ENCODE assay signal across 26 cellular contexts in the genomic region with DNA sequence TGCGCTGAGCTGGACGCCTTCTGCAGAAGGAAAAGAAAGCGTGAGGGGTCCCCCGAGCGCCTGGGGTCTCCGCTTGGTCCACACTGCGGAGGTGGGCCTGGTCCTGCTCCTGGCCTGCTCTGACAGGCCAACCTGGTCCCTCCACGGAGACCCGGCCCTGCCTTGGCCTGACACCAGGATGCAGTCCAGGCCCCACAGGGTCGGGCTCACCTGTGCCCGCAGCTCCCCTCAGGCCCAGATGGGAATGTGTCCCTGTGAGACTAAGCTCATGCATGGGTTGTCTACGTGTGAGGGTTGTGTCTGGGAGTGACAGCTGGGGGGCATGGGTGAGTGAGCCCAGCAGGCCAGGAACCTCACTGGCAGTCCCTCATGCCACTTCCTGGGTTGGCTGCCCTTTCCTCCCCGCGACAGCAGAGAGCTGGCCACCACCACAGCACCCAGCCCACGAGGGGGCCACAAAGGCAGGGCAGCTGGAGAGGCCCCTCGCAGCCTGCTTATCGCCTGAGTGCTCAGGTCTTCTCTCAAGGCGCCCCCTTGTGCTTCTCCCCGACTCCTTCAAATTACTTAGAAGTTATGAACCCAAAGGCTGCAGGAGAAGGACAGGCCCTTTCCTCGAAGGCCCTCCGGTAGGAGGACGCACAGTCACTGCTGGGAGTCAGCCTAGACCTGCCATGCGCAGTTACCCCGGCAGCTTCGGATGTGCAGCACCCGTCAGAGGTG. TPM values are rescaled to one million over a fixed set of nuclear protein-coding genes. Genes with fewer than 3 reads are reported as not detected.
DNase-seq lines count a peak whose midpoint lies in the region; ATAC-seq and TF ChIP-seq lines count a peak whose summit lies in the region.
"Had no signal": no experiment of that assay in that cellular context is flagged by ENCODE, and none has a peak within 500 bp of the region (broad histone marks: within the 10 kb centered on the region; RNA-seq: fewer than 3 reads in every experiment).

No MANE protein-coding gene starts in this region.

- no peak overlapping the region for H3K4me3 Mint-ChIP-seq in stimulated activated effector memory CD8-positive, alpha-beta T cell treated with anti-CD3 and anti-CD28 coated beads, Interleukin-12 subunit alpha, Interleukin-12 subunit beta, amount 100 ng/mL, for 72 hours
- no peak overlapping the region for H3K4me3 Mint-ChIP-seq in immature natural killer cell
- H3K4me3 Mint-ChIP-seq: activated CD4-positive, alpha-beta memory T cell treated with anti-CD3 and anti-CD28 coated beads, Interleukin-2, amount 10 ng/mL, durations not matched to agents 7 days and 5 days; activated naive CD4-positive, alpha-beta T cell treated with anti-CD3 and anti-CD28 coated beads for 36 hours; brain; IgD-negative memory B cell; nephron progenitor cell; stimulated activated naive CD8-positive, alpha-beta T cell treated with anti-CD3 and anti-CD28 coated beads, Interleukin-15, amount 100 ng/mL, for 72 hours had no signal

- H3K27ac ChIP-seq in Panc1 (ENCODE audit: low read length) (no peak overlapping the region), esophagus muscularis mucosa (replicated peaks in 1 of 4) (peak overlapping the region; percentile 52 to 93 (median 68)), colonic mucosa (no peak overlapping the region)
- H3K27ac ChIP-seq: hepatocyte, pancreas had no signal

- H3K4me3 ChIP-seq in H7 (ENCODE audit: insufficient read depth, low read depth, low read length) (no peak overlapping the region), Panc1 (ENCODE audit: low read depth in 2 of 2, low read length in 2 of 2) (no peak overlapping the region), esophagus muscularis mucosa (no peak overlapping the region), colonic mucosa (no peak overlapping the region)
- H3K4me3 ChIP-seq: BLaER1 treated with 17β-estradiol and CSF1 and Interleukin-3, amounts not matched to agents 10 nM and 100 nM; hepatocyte; pancreas had no signal

- H3K4me1 Mint-ChIP-seq in stimulated activated effector memory CD8-positive, alpha-beta T cell treated with anti-CD3 and anti-CD28 coated beads, Interleukin-12 subunit alpha, Interleukin-12 subunit beta, amount 100 ng/mL, for 72 hours: peaks cover 6% of the 10 kb centered on the region
- no peaks in the 10 kb centered on the region for H3K4me1 Mint-ChIP-seq in immature natural killer cell
- H3K4me1 Mint-ChIP-seq: activated CD4-positive, alpha-beta memory T cell treated with anti-CD3 and anti-CD28 coated beads, Interleukin-2, amount 10 ng/mL, durations not matched to agents 7 days and 5 days; stimulated activated naive CD8-positive, alpha-beta T cell treated with anti-CD3 and anti-CD28 coated beads, Interleukin-15, amount 100 ng/mL, for 72 hours had no signal

- peaks cover 0 to 6% (median 4%) of the 10 kb centered on the region in 3 donors for H3K27me3 Mint-ChIP-seq in immature natural killer cell (ENCODE audit: low read depth in 3 of 3)
- H3K27me3 Mint-ChIP-seq: activated CD4-positive, alpha-beta memory T cell treated with anti-CD3 and anti-CD28 coated beads, Interleukin-2, amount 10 ng/mL, durations not matched to agents 7 days and 5 days; brain; IgD-negative memory B cell; stimulated activated naive CD8-positive, alpha-beta T cell treated with anti-CD3 and anti-CD28 coated beads, Interleukin-15, amount 100 ng/mL, for 72 hours had no signal

- DNase-seq in H7: peak; percentile 66
- DNase-seq in Panc1 (ENCODE audit: low read depth, low spot score): no peak
- no peak for DNase-seq in esophagus muscularis mucosa (ENCODE audit: extremely low spot score)
- DNase-seq in stimulated activated effector memory CD8-positive, alpha-beta T cell treated with anti-CD3 and anti-CD28 coated beads, Interleukin-12 subunit alpha, Interleukin-12 subunit beta, amount 100 ng/mL, for 72 hours (ENCODE audit: low spot score in 2 of 2): no peak
- DNase-seq in colonic mucosa: no peak
- DNase-seq in immature natural killer cell: no peak
- DNase-seq in retina: no peak
- DNase-seq: activated CD4-positive, alpha-beta memory T cell treated with anti-CD3 and anti-CD28 coated beads, Interleukin-2, amount 10 ng/mL, durations not matched to agents 7 days and 5 days; activated CD4-positive, CD25-positive, alpha-beta regulatory T cell treated with anti-CD3 and anti-CD28 coated beads, Interleukin-2, amount 50 U/mL, for 72 hours; activated CD8-positive, alpha-beta memory T cell treated with anti-CD3 and anti-CD28 coated beads, Interleukin-2, amount 50 U/mL, for 48 hours; activated naive CD4-positive, alpha-beta T cell treated with anti-CD3 and anti-CD28 coated beads for 36 hours; COR-L47; NCI-H1092 treated with DMSO at 0.1 percent for 48 hours; NCI-H187 treated with DMSO at 0.1 percent for 48 hours; NCI-H526; nephron progenitor cell; SHP77 treated with DMSO at 0.1 percent for 48 hours; stimulated activated CD4-positive, alpha-beta T cell treated with anti-CD3 and anti-CD28 coated beads, Interleukin-2, amount 100 ng/mL, for 24 hours; stimulated activated CD8-positive, alpha-beta memory T cell treated with anti-CD3 and anti-CD28 coated beads, Interleukin-4, amount 100 ng/mL, for 48 hours; stimulated activated naive CD8-positive, alpha-beta T cell treated with anti-CD3 and anti-CD28 coated beads, Interleukin-15, amount 100 ng/mL, for 72 hours; T-helper 2 cell had no signal

- ATAC-seq in Panc1: peak; percentile 17
- ATAC-seq in stimulated activated effector memory CD8-positive, alpha-beta T cell treated with anti-CD3 and anti-CD28 coated beads, Interleukin-12 subunit alpha, Interleukin-12 subunit beta, amount 100 ng/mL, for 72 hours: no peak
- ATAC-seq: pancreas; stimulated activated naive CD8-positive, alpha-beta T cell treated with anti-CD3 and anti-CD28 coated beads, Interleukin-15, amount 100 ng/mL, for 72 hours had no signal

- TF ChIP-seq EP300 in esophagus muscularis mucosa (IDR thresholded peaks at IDR 0.05): no peak

- 78% methylated on average over 18 of the region's 26 CpGs for WGBS in esophagus muscularis mucosa

- H3K4me1 ChIP-seq in Panc1 (ENCODE audit: control insufficient read depth, insufficient read depth, low read length) (peaks cover 3% of the 10 kb centered on the region; the same call in 1 of the 2 replicates), esophagus muscularis mucosa (peaks cover 49 to 93% (median 76%) of the 10 kb centered on the region in 4 donors), colonic mucosa (no peaks in the 10 kb centered on the region)
- H3K4me1 ChIP-seq: pancreas had no signal

- H3K27me3 ChIP-seq in H7 (ENCODE audit: control insufficient read depth, insufficient read depth, low read length): no peaks in the 10 kb centered on the region
- H3K27me3 ChIP-seq in Panc1 (ENCODE audit: control insufficient read depth, insufficient read depth, low read length): no peaks in the 10 kb centered on the region
- H3K27me3 ChIP-seq in esophagus muscularis mucosa: no peaks in the 10 kb centered on the region
- no peaks in the 10 kb centered on the region for H3K27me3 ChIP-seq in colonic mucosa
- H3K27me3 ChIP-seq: BLaER1 treated with 17β-estradiol and CSF1 and Interleukin-3, amounts not matched to agents 10 nM and 100 nM; hepatocyte; pancreas had no signal

- H3K9me3 Mint-ChIP-seq in stimulated activated effector memory CD8-positive, alpha-beta T cell treated with anti-CD3 and anti-CD28 coated beads, Interleukin-12 subunit alpha, Interleukin-12 subunit beta, amount 100 ng/mL, for 72 hours: no peaks in the 10 kb centered on the region
- no peaks in the 10 kb centered on the region for H3K9me3 Mint-ChIP-seq in immature natural killer cell
- H3K9me3 Mint-ChIP-seq: activated CD4-positive, alpha-beta memory T cell treated with anti-CD3 and anti-CD28 coated beads, Interleukin-2, amount 10 ng/mL, durations not matched to agents 7 days and 5 days; activated naive CD4-positive, alpha-beta T cell treated with anti-CD3 and anti-CD28 coated beads for 36 hours; IgD-negative memory B cell; nephron progenitor cell; stimulated activated naive CD8-positive, alpha-beta T cell treated with anti-CD3 and anti-CD28 coated beads, Interleukin-15, amount 100 ng/mL, for 72 hours had no signal

- no TSS peak for BruUV-seq in Panc1 (replicated peaks; lab: Mats Ljungman, UMichigan)

- H3K27ac Mint-ChIP-seq in stimulated activated effector memory CD8-positive, alpha-beta T cell treated with anti-CD3 and anti-CD28 coated beads, Interleukin-12 subunit alpha, Interleukin-12 subunit beta, amount 100 ng/mL, for 72 hours: peak overlapping the region; percentile 76
- no peak overlapping the region for H3K27ac Mint-ChIP-seq in immature natural killer cell
- H3K27ac Mint-ChIP-seq: activated CD4-positive, alpha-beta memory T cell treated with anti-CD3 and anti-CD28 coated beads, Interleukin-2, amount 10 ng/mL, durations not matched to agents 7 days and 5 days; activated naive CD4-positive, alpha-beta T cell treated with anti-CD3 and anti-CD28 coated beads for 36 hours had no signal

- CTCF ChIA-PET in Panc1 (lab: Charles Lee): interaction anchor here (0.5 to 1.2 kb wide), 2 partner anchors 10 to 558 kb away, joined by 3 to 5 read pairs; no protein-coding TSS in a partner anchor

- no peak overlapping the region for H3K9ac ChIP-seq in colonic mucosa (ENCODE audit: low read depth in 2 of 2, low read length in 2 of 2)
- H3K9ac ChIP-seq: BLaER1 treated with 17β-estradiol and CSF1 and Interleukin-3, amounts not matched to agents 10 nM and 100 nM had no signal

- H3K9me3 ChIP-seq in Panc1 (ENCODE audit: control insufficient read depth, insufficient read depth, low read depth, low read length) (no peaks in the 10 kb centered on the region), esophagus muscularis mucosa (no peaks in the 10 kb centered on the region), colonic mucosa (no peaks in the 10 kb centered on the region)
- H3K9me3 ChIP-seq: BLaER1 treated with 17β-estradiol and CSF1 and Interleukin-3, amounts not matched to agents 10 nM and 100 nM; pancreas had no signal

- intact Hi-C loops in Panc1 (cut with micrococcal nuclease; ENCODE audit: unreplicated experiment) (no loop called here), esophagus muscularis mucosa (cut with DNase I) (no loop called here), colonic mucosa (cut with DNase I) (no loop called here)

- POLR2A ChIA-PET in Panc1 (lab: Charles Lee): no interaction called here

- peaks cover 83% of the 10 kb centered on the region for H3K36me3 Mint-ChIP-seq in stimulated activated effector memory CD8-positive, alpha-beta T cell treated with anti-CD3 and anti-CD28 coated beads, Interleukin-12 subunit alpha, Interleukin-12 subunit beta, amount 100 ng/mL, for 72 hours
- H3K36me3 Mint-ChIP-seq in immature natural killer cell: peaks cover 5 to 17% (median 5%) of the 10 kb centered on the region in 3 donors
- H3K36me3 Mint-ChIP-seq: IgD-negative memory B cell had no signal

- no peak for TF ChIP-seq POLR2A in esophagus muscularis mucosa (IDR thresholded peaks at IDR 0.05; ENCODE audit: low read depth)

- peaks cover 49% of the 10 kb centered on the region for H3K36me3 ChIP-seq in H7 (replicated peaks; ENCODE audit: control insufficient read depth, insufficient read depth, low read length)
- H3K36me3 ChIP-seq in Panc1 (ENCODE audit: control insufficient read depth, insufficient read depth, low read length): peaks cover 30% of the 10 kb centered on the region
- H3K36me3 ChIP-seq in esophagus muscularis mucosa: peaks cover 82 to 100% (median 99%) of the 10 kb centered on the region in 4 donors
- H3K36me3 ChIP-seq in colonic mucosa: peaks cover 52% of the 10 kb centered on the region

- in situ Hi-C loops in Panc1 (cut with HindIII; ENCODE audit: low pct_unique_long_range_greater_than_20kb, low sequenced_read_pairs): no loop called here

- TF ChIP-seq CTCF in Panc1 (IDR thresholded peaks at IDR 0.05) (no peak; the same call in 1 of the 2 replicates), esophagus muscularis mucosa (IDR thresholded peaks at IDR 0.05) (no peak), colonic mucosa (IDR thresholded peaks at IDR 0.05) (no peak)

RNA-seq across cellular contexts. Expression of gene SLC45A1, which starts 41.1 kb away (rescaled TPM):
- total RNA-seq in H7 (2014; rRNA removed; shearing (Covaris generic)): 0.90 and 1.0 TPM in 2 replicates
- total RNA-seq in Panc1 (2021; ENCODE audit: unreplicated experiment): 11.3 TPM
- polyA plus RNA-seq in Panc1 (2012; ENCODE audit: insufficient read length): 49.4 TPM
- total RNA-seq in esophagus muscularis mucosa: 10 to 100 TPM in 2 of 4 donors, 1 to 10 TPM in 2; 6.8 to 17.5 (median 10.7) TPM
- total RNA-seq in colonic mucosa: under 1 TPM; 0.27 to 0.42 TPM
- under 1 TPM in 2 of 3 donors, not detected in 1; 0.16 to 0.39 TPM for polyA plus RNA-seq in immature natural killer cell

Comparison
In these comparisons a context has a peak if more than half of its experiments do, and no peak if none do; other contexts are left out.
1. H3K27ac ChIP-seq: peak in esophagus muscularis mucosa (4 of 4); none in Panc1 (single experiment) and colonic mucosa (single experiment).